Comparison of ENCODE assay signal across 12 cellular contexts in the genomic region with DNA sequence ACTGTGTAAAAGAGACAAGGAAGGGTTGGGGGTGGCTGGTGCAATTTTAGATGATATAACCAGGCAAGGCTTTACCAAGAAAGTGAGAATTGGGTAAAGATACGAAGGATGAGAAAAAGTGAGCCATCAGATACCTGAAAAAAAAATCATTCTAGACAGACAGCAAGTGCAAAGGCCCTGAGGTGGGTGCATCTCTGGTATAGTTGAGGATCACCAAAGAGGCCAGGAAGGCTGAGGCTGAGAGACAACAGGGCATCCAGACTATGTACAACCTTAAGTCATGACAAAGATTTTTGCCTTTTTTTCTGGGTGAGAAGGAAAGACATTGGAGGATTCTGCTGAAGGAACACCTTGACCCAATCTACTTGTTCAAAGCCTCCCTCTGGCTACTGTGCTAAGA. TPM values are rescaled to one million over a fixed set of nuclear protein-coding genes. Genes with fewer than 3 reads are reported as not detected.
"Had no signal": no experiment of that assay in that cellular context is flagged by ENCODE, and none has a peak within 500 bp of the region (broad histone marks: within the 10 kb centered on the region; RNA-seq: fewer than 3 reads in every experiment).

No MANE protein-coding gene starts in this region.

- H3K4me3 Mint-ChIP-seq: GM23338, H9, HFFc6 had no signal

- H3K4me1 Mint-ChIP-seq: GM23338, H9 had no signal

- H3K4me1 ChIP-seq: HAP-1 had no signal

- ATAC-seq: GM23338, HCT116 had no signal

- H3K9me3 ChIP-seq: HAP-1 had no signal

- H3K9me3 Mint-ChIP-seq: GM23338, H9, HFFc6 had no signal

- H3K27ac Mint-ChIP-seq: GM23338, H9, HFFc6 had no signal

- FAIRE-seq: H1, H54 had no signal

- H3K9ac ChIP-seq: GM23248 had no signal

- H3K27ac ChIP-seq: GM23248 had no signal

- H3K36me3 ChIP-seq: HAP-1 had no signal

- DNase-seq: GM23248, GOT3, H7, H9, HCEC 1CT, HFFc6 had no signal

- H3K4me3 ChIP-seq: GM23248, GM23338, HAP-1 had no signal

- H2AFZ ChIP-seq: GM23248 had no signal

- H3K4me2 ChIP-seq: GM23338 had no signal

RNA-seq across cellular contexts. Expression of gene RXRG, which starts 29.9 kb away (rescaled TPM):
- total RNA-seq: GM23248, GM23338, H1, H4, H9, HFFc6 had no signal
- polyA plus RNA-seq: GM23248, GM23338, H1 had no signal

RNA-seq across cellular contexts. Expression of gene LMX1A, which starts 58.6 kb away (rescaled TPM):
- total RNA-seq: GM23248, GM23338, H1, H4, H9, HFFc6 had no signal
- polyA plus RNA-seq: GM23248, GM23338, H1 had no signal
